Comparison of ENCODE assay signal across 23 cellular contexts in the genomic region with DNA sequence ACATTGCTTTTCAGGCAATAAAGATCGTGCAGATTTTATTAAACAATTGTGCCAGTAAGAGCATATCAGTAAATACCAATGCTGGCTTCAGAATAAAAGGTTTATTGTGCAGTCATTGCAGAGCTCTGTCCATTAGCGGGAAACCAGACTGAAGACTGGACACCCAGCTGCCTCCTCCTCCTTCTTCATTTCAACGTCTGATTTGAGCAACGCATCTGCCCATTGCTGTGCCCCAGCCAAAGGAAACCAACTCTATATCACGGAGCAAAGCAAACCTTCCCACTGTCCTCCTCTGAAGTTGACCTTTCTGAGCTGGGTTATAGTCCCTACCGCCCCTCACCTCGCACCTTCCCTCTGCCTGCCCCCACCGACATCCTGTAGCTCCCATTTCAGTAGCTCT.
"Had no signal": no experiment of that assay in that cellular context is flagged by ENCODE, and none has a peak within 500 bp of the region (broad histone marks: within the 10 kb centered on the region; RNA-seq: fewer than 3 reads in every experiment).

No MANE protein-coding gene starts in this region.

- H3K27ac ChIP-seq: adrenal gland, body of pancreas, foreskin keratinocyte, thoracic aorta had no signal

- H3K4me3 ChIP-seq: adrenal gland, body of pancreas, heart left ventricle, smooth muscle cell, thoracic aorta had no signal

- H3K9me3 ChIP-seq: adrenal gland, body of pancreas, heart left ventricle, SK-N-SH, thoracic aorta had no signal

- H3K4me1 ChIP-seq: adrenal gland had no signal

- DNase-seq: activated CD4-positive, alpha-beta T cell treated with anti-CD3 and anti-CD28 coated beads, Interleukin-2, amount 50 U/mL, for 4 hours; activated CD4-positive, CD25-positive, alpha-beta regulatory T cell treated with anti-CD3 and anti-CD28 coated beads, Interleukin-2, amount 50 U/mL, for 72 hours; activated CD8-positive, alpha-beta memory T cell treated with anti-CD3 and anti-CD28 coated beads, Interleukin-2, amount 10 ng/mL, durations not matched to agents 7 days and 5 days; activated T-cell treated with anti-CD3 and anti-CD28 coated beads, Interleukin-2, amount 50 U/mL, for 1 hour; adrenal gland; body of pancreas; central memory CD4-positive, alpha-beta T cell; cortex of kidney; effector memory CD4-positive, alpha-beta T cell; foreskin keratinocyte; heart left ventricle; left colon; mammary epithelial cell; natural killer cell; right cardiac atrium; SK-N-SH; stimulated activated CD4-positive, alpha-beta T cell treated with anti-CD3 and anti-CD28 coated beads, Interleukin-4, amount 100 ng/mL, for 4 hours; stimulated activated CD8-positive, alpha-beta memory T cell treated with anti-CD3 and anti-CD28 coated beads, Interleukin-4, amount 100 ng/mL, for 48 hours; stimulated activated naive CD4-positive, alpha-beta T cell treated with Interleukin-2 at 50 U/mL for 16 hours; T-helper 1 cell; T1000 had no signal

- ATAC-seq: activated CD8-positive, alpha-beta memory T cell treated with anti-CD3 and anti-CD28 coated beads, Interleukin-2, amount 10 ng/mL, durations not matched to agents 7 days and 5 days; body of pancreas; foreskin keratinocyte; heart left ventricle; left colon; natural killer cell; right cardiac atrium had no signal

- H3K27me3 ChIP-seq: adrenal gland, body of pancreas, foreskin keratinocyte, heart left ventricle had no signal

- H3K36me3 ChIP-seq: adrenal gland, heart left ventricle, thoracic aorta had no signal

- H3K9ac ChIP-seq: SK-N-SH had no signal
